8 cellular contexts compared by ENCODE assay signal in genomic region chr5:14270212-14270702, GRCh38.
DNase-seq lines count a peak whose midpoint lies in the region; ATAC-seq and TF ChIP-seq lines count a peak whose summit lies in the region.

No MANE protein-coding gene starts in this region.

- H4K20me1 ChIP-seq in H9 (ENCODE audit: control insufficient read depth, insufficient read depth, insufficient read length): no peaks in the 10 kb centered on the region

- no peak overlapping the region for H4K5ac ChIP-seq in H9 (ENCODE audit: insufficient read length, low read depth, low read length)

- H3K4me3 Mint-ChIP-seq in H9: no peak overlapping the region; a peak in 1 of 5 replicates

- no peak overlapping the region for H3K14ac ChIP-seq in H9 (ENCODE audit: insufficient read depth, low read length)

- H3K27me3 Mint-ChIP-seq in H9 (ENCODE audit: low read depth): no peaks in the 10 kb centered on the region

- H3K27ac Mint-ChIP-seq in H9: peak overlapping the region in 1 of 3 experiments; percentile 50; a peak in 1 of 7 replicates

- H2BK120ac ChIP-seq in H9 (ENCODE audit: low read depth, low read length, poor library complexity, severe bottlenecking): no peak overlapping the region

- no peak overlapping the region for H3K4me2 ChIP-seq in H9 (ENCODE audit: insufficient read depth, insufficient read length, low read length)

- peaks cover 0 to 5% (median 3%) of the 10 kb centered on the region in 3 experiments; a peak in 5 of 7 replicates for H3K36me3 Mint-ChIP-seq in H9 (ENCODE audit: insufficient read depth in 1 of 3, low read depth in 3 of 3)

- H3K4ac ChIP-seq in H9 (ENCODE audit: low read depth, low read length): no peak overlapping the region

- no peak overlapping the region for H4K91ac ChIP-seq in H9 (ENCODE audit: insufficient read length, low read depth, low read length)

- H3K23ac ChIP-seq in H9 (ENCODE audit: insufficient read length, low read depth, low read length): no peak overlapping the region

- H3K18ac ChIP-seq in H9 (ENCODE audit: insufficient read length, low read depth, low read length): no peak overlapping the region

- H3K27me3 ChIP-seq in H9 (ENCODE audit: insufficient read depth, low read length): no peaks in the 10 kb centered on the region
- H3K27me3 ChIP-seq in muscle layer of duodenum (ENCODE audit: low read depth, low read length): no peaks in the 10 kb centered on the region

- H3K79me2 ChIP-seq in H9 (ENCODE audit: insufficient read depth, low read length): peaks cover 10% of the 10 kb centered on the region; the same call in 1 of the 2 replicates

- H3K9ac ChIP-seq in H9 (ENCODE audit: extremely low read depth, insufficient read length, low read length): no peak overlapping the region

- H3K27ac ChIP-seq in H9 (ENCODE audit: insufficient read length, low read depth, low read length) (no peak overlapping the region), muscle layer of duodenum (ENCODE audit: low read length) (peak overlapping the region; percentile 62)

- H3K23me2 ChIP-seq in H9 (ENCODE audit: insufficient read length, low read depth, low read length, poor library complexity, severe bottlenecking): no peaks in the 10 kb centered on the region

- no peaks in the 10 kb centered on the region for H3K79me1 ChIP-seq in H9 (ENCODE audit: insufficient read depth, low read depth, low read length, poor library complexity, severe bottlenecking)

- H3K4me1 ChIP-seq in H9 (ENCODE audit: insufficient read depth, low read length): peaks cover 12% of the 10 kb centered on the region
- peaks cover 16 to 45% of the 10 kb centered on the region in 2 donors for H3K4me1 ChIP-seq in muscle layer of duodenum (ENCODE audit: control insufficient read depth in 1 of 2, insufficient read depth in 2 of 2, low read length in 2 of 2)

- H2BK12ac ChIP-seq in H9 (ENCODE audit: insufficient read length, low read depth, low read length): no peak overlapping the region

- H2BK20ac ChIP-seq in H9 (ENCODE audit: low read depth, low read length, poor library complexity, severe bottlenecking): no peak overlapping the region

- H2BK5ac ChIP-seq in H9 (ENCODE audit: insufficient read length, low read length): no peak overlapping the region

- WGBS in H9 (ENCODE audit: extremely low coverage, insufficient read length, low lambda C conversion rate): no CpG with 5 or more reads among the region's 3 CpGs

- H3K9me3 Mint-ChIP-seq in H9: no peaks in the 10 kb centered on the region

- no peak overlapping the region for H4K8ac ChIP-seq in H9 (replicated peaks; ENCODE audit: insufficient read length, low read depth, low read length)

- H2AFZ ChIP-seq in H9 (ENCODE audit: low read length): no peak overlapping the region

- DNase-seq in Daoy (ENCODE audit: low read depth) (peak; percentile 62), H9 (peak; percentile 64), NAMALWA (ENCODE audit: low spot score) (peak; percentile 80), SHP77 (lab: John Stamatoyannopoulos, UW) (peak; percentile 89 to 93), epithelial cell of proximal tubule (ENCODE audit: low read depth) (no peak)
- no peak for DNase-seq in activated effector memory CD4-positive, alpha-beta T cell treated with Interleukin-2 at 50 U/mL for 16 hours

- ATAC-seq in HG03039 (IDR thresholded peaks at IDR 0.05; ENCODE audit: unreplicated experiment): no peak

- no peaks in the 10 kb centered on the region for H3K9me3 ChIP-seq in H9 (ENCODE audit: control insufficient read depth, low read depth, low read length)
- no peaks in the 10 kb centered on the region for H3K9me3 ChIP-seq in muscle layer of duodenum (ENCODE audit: control insufficient read depth in 1 of 2, low read length in 2 of 2)

- H3K4me3 ChIP-seq in epithelial cell of proximal tubule (ENCODE audit: low read depth, low read length): no peak overlapping the region
- H3K4me3 ChIP-seq in muscle layer of duodenum (ENCODE audit: low read depth in 1 of 2, low read length in 2 of 2): no peak overlapping the region

- TF ChIP-seq CTCF in H9 (conservative IDR thresholded peaks at IDR 0.05) (peak; percentile 83), epithelial cell of proximal tubule (conservative IDR thresholded peaks at IDR 0.05; ENCODE audit: low read depth, low read length) (peak; percentile 85)

- no peak overlapping the region for H2AK5ac ChIP-seq in H9 (ENCODE audit: insufficient read length, low read length)

- H3K36me3 ChIP-seq in muscle layer of duodenum (ENCODE audit: control insufficient read depth in 1 of 2, insufficient read depth in 2 of 2, low read length in 2 of 2): peaks cover 0 to 8% of the 10 kb centered on the region in 2 donors

- no peak overlapping the region for H3T11ph ChIP-seq in H9 (ENCODE audit: low read length)

- peaks cover 51% of the 10 kb centered on the region in 2 experiments for H3K4me1 Mint-ChIP-seq in H9

- H3K56ac ChIP-seq in H9 (ENCODE audit: insufficient read length, low read depth, low read length): no peak overlapping the region

- no peak overlapping the region for H2BK15ac ChIP-seq in H9 (ENCODE audit: low read depth, low read length)

Comparison
In these comparisons a context has a peak if more than half of its experiments do, and no peak if none do; other contexts are left out.
1. DNase-seq: peak in Daoy (single experiment), H9 (single experiment), NAMALWA (single experiment) and SHP77 (2 of 2); none in epithelial cell of proximal tubule (single experiment) and activated effector memory CD4-positive, alpha-beta T cell treated with Interleukin-2 at 50 U/mL for 16 hours (single experiment).